Comparison of ENCODE assay signal across 8 cellular contexts in the genomic region with DNA sequence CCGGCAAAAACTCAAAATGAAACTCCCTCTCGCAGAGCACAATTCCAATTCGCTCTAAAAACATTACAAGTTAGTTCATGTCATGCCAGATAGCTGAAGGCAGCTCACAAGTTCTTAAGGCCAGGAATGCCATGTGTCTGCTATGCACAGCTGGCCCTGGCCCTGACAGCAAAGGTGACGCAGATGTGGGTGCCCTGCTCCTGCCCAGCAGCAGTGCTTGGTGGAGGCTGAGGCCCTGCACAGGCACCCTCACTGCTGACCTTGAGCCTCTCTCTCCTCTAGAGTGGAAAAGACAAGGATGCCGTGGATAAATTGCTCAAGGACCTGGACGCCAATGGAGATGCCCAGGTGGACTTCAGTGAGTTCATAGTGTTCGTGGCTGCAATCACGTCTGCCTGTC. TPM values are rescaled to one million over a fixed set of nuclear protein-coding genes. Genes with fewer than 3 reads are reported as not detected.
DNase-seq lines count a peak whose midpoint lies in the region; ATAC-seq and TF ChIP-seq lines count a peak whose summit lies in the region.

No MANE protein-coding gene starts in this region.

- peaks cover 32% of the 10 kb centered on the region for H3K36me3 Mint-ChIP-seq in T-helper 2 cell treated with Interferon-gamma antibody and Interleukin-4, amounts not matched to agents 5 μg/mL and 100 μg/mL, for 36 hours (ENCODE audit: low read depth)
- H3K36me3 Mint-ChIP-seq in activated T-helper 1 cell treated with anti-CD3 and anti-CD28 coated beads, Interleukin-12 subunit alpha, Interleukin-12 subunit beta, Interleukin-2, Interleukin-4 antibody, amounts not matched to agents 30 ng/mL and 10 ng/mL and 1 ng/mL, durations not matched to agents 14 hours and 24 hours and 36 hours (ENCODE audit: low read depth), result no peaks in the 10 kb centered on the region
- H3K36me3 Mint-ChIP-seq in stimulated activated naive CD8-positive, alpha-beta T cell treated with anti-CD3 and anti-CD28 coated beads, Interleukin-15, Interleukin-2, amounts not matched to agents 100 ng/mL and 50 ng/mL, for 24 hours (ENCODE audit: low read depth), result peaks cover 10% of the 10 kb centered on the region

- H3K4me1 Mint-ChIP-seq in T-helper 2 cell treated with Interferon-gamma antibody and Interleukin-4, amounts not matched to agents 5 μg/mL and 100 μg/mL, for 36 hours (ENCODE audit: low read depth), result peaks cover 70% of the 10 kb centered on the region
- peaks cover 65% of the 10 kb centered on the region for H3K4me1 Mint-ChIP-seq in activated T-helper 1 cell treated with anti-CD3 and anti-CD28 coated beads, Interleukin-12 subunit alpha, Interleukin-12 subunit beta, Interleukin-2, Interleukin-4 antibody, amounts not matched to agents 30 ng/mL and 10 ng/mL and 1 ng/mL, durations not matched to agents 14 hours and 24 hours and 36 hours (ENCODE audit: low read depth)
- peaks cover 69% of the 10 kb centered on the region for H3K4me1 Mint-ChIP-seq in stimulated activated naive CD8-positive, alpha-beta T cell treated with anti-CD3 and anti-CD28 coated beads, Interleukin-15, Interleukin-2, amounts not matched to agents 100 ng/mL and 50 ng/mL, for 24 hours (ENCODE audit: low read depth)

- ATAC-seq in right cardiac atrium, result peak; percentile 52 to 57

- H3K27me3 ChIP-seq in right cardiac atrium (ENCODE audit: control insufficient read depth, insufficient read depth), result no peaks in the 10 kb centered on the region

- peak overlapping the region; percentile 74 for H3K27ac ChIP-seq in right cardiac atrium (ENCODE audit: low read length)

- H3K27ac Mint-ChIP-seq in T-helper 2 cell treated with Interferon-gamma antibody and Interleukin-4, amounts not matched to agents 5 μg/mL and 100 μg/mL, for 36 hours, result peak overlapping the region; percentile 96
- H3K27ac Mint-ChIP-seq in activated T-helper 1 cell treated with anti-CD3 and anti-CD28 coated beads, Interleukin-12 subunit alpha, Interleukin-12 subunit beta, Interleukin-2, Interleukin-4 antibody, amounts not matched to agents 30 ng/mL and 10 ng/mL and 1 ng/mL, durations not matched to agents 14 hours and 24 hours and 36 hours, result peak overlapping the region; percentile 100
- peak overlapping the region; percentile 90 for H3K27ac Mint-ChIP-seq in stimulated activated naive CD8-positive, alpha-beta T cell treated with anti-CD3 and anti-CD28 coated beads, Interleukin-15, Interleukin-2, amounts not matched to agents 100 ng/mL and 50 ng/mL, for 24 hours

- H3K4me3 ChIP-seq in right cardiac atrium (ENCODE audit: low read length), result no peak overlapping the region
- no peak overlapping the region for H3K4me3 ChIP-seq in lower leg skin (ENCODE audit: low read depth, poor library complexity, severe bottlenecking)

- no peaks in the 10 kb centered on the region for H3K9me3 Mint-ChIP-seq in T-helper 2 cell treated with Interferon-gamma antibody and Interleukin-4, amounts not matched to agents 5 μg/mL and 100 μg/mL, for 36 hours
- no peaks in the 10 kb centered on the region for H3K9me3 Mint-ChIP-seq in activated T-helper 1 cell treated with anti-CD3 and anti-CD28 coated beads, Interleukin-12 subunit alpha, Interleukin-12 subunit beta, Interleukin-2, Interleukin-4 antibody, amounts not matched to agents 30 ng/mL and 10 ng/mL and 1 ng/mL, durations not matched to agents 14 hours and 24 hours and 36 hours
- H3K9me3 Mint-ChIP-seq in stimulated activated naive CD8-positive, alpha-beta T cell treated with anti-CD3 and anti-CD28 coated beads, Interleukin-15, Interleukin-2, amounts not matched to agents 100 ng/mL and 50 ng/mL, for 24 hours, result no peaks in the 10 kb centered on the region

- H3K4me1 ChIP-seq in right cardiac atrium (ENCODE audit: control insufficient read depth, insufficient read depth, low read length), result peaks cover 12% of the 10 kb centered on the region

- no peak for TF ChIP-seq CTCF in lower leg skin (IDR thresholded peaks at IDR 0.05)

- 67% methylated on average over 8 of the region's 8 CpGs for WGBS in right cardiac atrium
- WGBS in lower leg skin, 2 donors, result 48 to 54% methylated on average over 8 of the region's 8 CpGs

- peak overlapping the region; percentile 73 for H3K4me3 Mint-ChIP-seq in T-helper 2 cell treated with Interferon-gamma antibody and Interleukin-4, amounts not matched to agents 5 μg/mL and 100 μg/mL, for 36 hours
- peak overlapping the region; percentile 79 for H3K4me3 Mint-ChIP-seq in activated T-helper 1 cell treated with anti-CD3 and anti-CD28 coated beads, Interleukin-12 subunit alpha, Interleukin-12 subunit beta, Interleukin-2, Interleukin-4 antibody, amounts not matched to agents 30 ng/mL and 10 ng/mL and 1 ng/mL, durations not matched to agents 14 hours and 24 hours and 36 hours
- peak overlapping the region; percentile 35 for H3K4me3 Mint-ChIP-seq in stimulated activated naive CD8-positive, alpha-beta T cell treated with anti-CD3 and anti-CD28 coated beads, Interleukin-15, Interleukin-2, amounts not matched to agents 100 ng/mL and 50 ng/mL, for 24 hours

- no peak for TF ChIP-seq POLR2A in lower leg skin (IDR thresholded peaks at IDR 0.05)

- intact Hi-C loops in activated T-helper 1 cell treated with anti-CD3 and anti-CD28 coated beads, Interleukin-12 subunit alpha, Interleukin-12 subunit beta, Interleukin-2, Interleukin-4 antibody, amounts not matched to agents 30 ng/mL and 10 ng/mL and 1 ng/mL, durations not matched to agents 14 hours and 24 hours and 36 hours (cut with micrococcal nuclease), result loop anchor here (1.0 kb wide), 3 partner anchors 8 to 22 kb away; a partner anchor contains a TSS
- intact Hi-C loops in right cardiac atrium (cut with DNase I) (no loop called here), lower leg skin (cut with DNase I; ENCODE audit: low total_unique reads) (no loop called here)

- H3K27me3 Mint-ChIP-seq in T-helper 2 cell treated with Interferon-gamma antibody and Interleukin-4, amounts not matched to agents 5 μg/mL and 100 μg/mL, for 36 hours (ENCODE audit: low read depth), result no peaks in the 10 kb centered on the region
- H3K27me3 Mint-ChIP-seq in activated T-helper 1 cell treated with anti-CD3 and anti-CD28 coated beads, Interleukin-12 subunit alpha, Interleukin-12 subunit beta, Interleukin-2, Interleukin-4 antibody, amounts not matched to agents 30 ng/mL and 10 ng/mL and 1 ng/mL, durations not matched to agents 14 hours and 24 hours and 36 hours (ENCODE audit: insufficient read depth), result no peaks in the 10 kb centered on the region
- no peaks in the 10 kb centered on the region for H3K27me3 Mint-ChIP-seq in stimulated activated naive CD8-positive, alpha-beta T cell treated with anti-CD3 and anti-CD28 coated beads, Interleukin-15, Interleukin-2, amounts not matched to agents 100 ng/mL and 50 ng/mL, for 24 hours

- DNase-seq in T-helper 2 cell treated with Interferon-gamma antibody and Interleukin-4, amounts not matched to agents 5 μg/mL and 100 μg/mL, for 36 hours (ENCODE audit: low spot score), result no peak
- DNase-seq in T-helper 2 cell, result no peak
- no peak for DNase-seq in activated T-helper 1 cell treated with anti-CD3 and anti-CD28 coated beads, Interleukin-12 subunit alpha, Interleukin-12 subunit beta, Interleukin-2, Interleukin-4 antibody, amounts not matched to agents 30 ng/mL and 10 ng/mL and 1 ng/mL, durations not matched to agents 14 hours and 24 hours and 36 hours (ENCODE audit: low spot score)
- DNase-seq in right cardiac atrium, result no peak
- DNase-seq in kidney glomerular epithelial cell (lab: John Stamatoyannopoulos, UW), result no peak
- DNase-seq in lower leg skin (ENCODE audit: low spot score in 2 of 2), result no peak
- DNase-seq in NCI-H146 treated with DMSO at 0.1 percent for 48 hours (lab: John Stamatoyannopoulos, UW; ENCODE audit: unreplicated experiment), result no peak

- H3K9me3 ChIP-seq in right cardiac atrium (ENCODE audit: control insufficient read depth, low read length), result no peaks in the 10 kb centered on the region

RNA-seq across cellular contexts. Expression of a gene that starts 2.9 kb away (rescaled TPM):
- 1.7 and 1.9 TPM in 2 replicates for total RNA-seq in activated T-helper 1 cell treated with anti-CD3 and anti-CD28 coated beads, Interleukin-12 subunit alpha, Interleukin-12 subunit beta, Interleukin-2, Interleukin-4 antibody, amounts not matched to agents 30 ng/mL and 10 ng/mL and 1 ng/mL, durations not matched to agents 14 hours and 24 hours and 36 hours
- total RNA-seq in right cardiac atrium, result 1 to 10 TPM in 1 of 4 donors, not detected in 3; 1.5 TPM
- 0.16 TPM for polyA plus RNA-seq in right cardiac atrium
- 10 to 100 TPM in 3 of 4 donors, 1 to 10 TPM in 1; 5.3 to 43.7 (median 15.7) TPM for total RNA-seq in lower leg skin

RNA-seq across cellular contexts. Expression of a gene that starts 13.1 kb away (rescaled TPM):
- 51.7 and 53.9 TPM in 2 replicates for total RNA-seq in activated T-helper 1 cell treated with anti-CD3 and anti-CD28 coated beads, Interleukin-12 subunit alpha, Interleukin-12 subunit beta, Interleukin-2, Interleukin-4 antibody, amounts not matched to agents 30 ng/mL and 10 ng/mL and 1 ng/mL, durations not matched to agents 14 hours and 24 hours and 36 hours
- 10 to 100 TPM; 51.9 to 58.6 (median 54.1) TPM for total RNA-seq in right cardiac atrium
- polyA plus RNA-seq in right cardiac atrium, result 73.4 TPM
- 10 to 100 TPM; 52.8 to 73.8 (median 69.1) TPM for total RNA-seq in lower leg skin

RNA-seq across cellular contexts. Expression of a gene that starts 19.4 kb away (rescaled TPM):
- total RNA-seq in activated T-helper 1 cell treated with anti-CD3 and anti-CD28 coated beads, Interleukin-12 subunit alpha, Interleukin-12 subunit beta, Interleukin-2, Interleukin-4 antibody, amounts not matched to agents 30 ng/mL and 10 ng/mL and 1 ng/mL, durations not matched to agents 14 hours and 24 hours and 36 hours, result 21.5 and 23.6 TPM in 2 replicates
- total RNA-seq in right cardiac atrium (1 to 10 TPM; 7.5 to 9.1 (median 8.4) TPM), lower leg skin (10 to 100 TPM; 17.9 to 24.3 (median 22.8) TPM)
- polyA plus RNA-seq in right cardiac atrium, result 7.0 TPM

RNA-seq across cellular contexts. Expression of a gene that starts 56.1 kb away (rescaled TPM):
- total RNA-seq in activated T-helper 1 cell treated with anti-CD3 and anti-CD28 coated beads, Interleukin-12 subunit alpha, Interleukin-12 subunit beta, Interleukin-2, Interleukin-4 antibody, amounts not matched to agents 30 ng/mL and 10 ng/mL and 1 ng/mL, durations not matched to agents 14 hours and 24 hours and 36 hours, result 115 and 119 TPM in 2 replicates
- total RNA-seq in right cardiac atrium (100 to 1,000 TPM; 250 to 276 (median 263) TPM), lower leg skin (100 to 1,000 TPM; 136 to 234 (median 170) TPM)
- polyA plus RNA-seq in right cardiac atrium, result 335 TPM
